In the genomic region with DNA sequence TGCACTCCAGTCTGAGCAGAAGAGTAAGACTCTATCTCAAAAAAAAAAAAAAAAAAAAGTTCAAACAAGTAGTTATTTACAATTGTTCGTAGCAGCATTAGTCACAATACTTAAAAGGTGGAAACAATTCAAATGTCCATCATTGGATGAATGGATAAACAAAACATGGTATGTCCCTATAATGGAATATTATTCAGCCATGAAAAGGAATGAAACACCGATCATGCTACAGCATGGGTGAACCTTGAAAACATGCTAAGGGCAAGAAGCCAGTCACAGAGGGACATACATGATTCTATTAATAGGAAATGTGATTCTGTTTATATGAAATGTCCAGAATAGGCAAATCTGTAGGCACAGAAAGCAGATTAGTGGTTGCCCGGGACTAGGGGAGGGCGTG, we compare ENCODE assay signal across 23 cellular contexts. TPM values are rescaled to one million over a fixed set of nuclear protein-coding genes. Genes with fewer than 3 reads are reported as not detected.
"Had no signal": no experiment of that assay in that cellular context is flagged by ENCODE, and none has a peak within 500 bp of the region (broad histone marks: within the 10 kb centered on the region; RNA-seq: fewer than 3 reads in every experiment).

No MANE protein-coding gene starts in this region.

- H3K27me3 ChIP-seq: dorsolateral prefrontal cortex, esophagus squamous epithelium, gastrocnemius medialis, heart right ventricle, left lung had no signal

- H3K36me3 ChIP-seq: gastrocnemius medialis, left lung, lower lobe of right lung had no signal

- H3K27ac ChIP-seq: coronary artery, esophagus squamous epithelium, gastrocnemius medialis, left lung, lower lobe of right lung had no signal

- H3K4me1 ChIP-seq: gastrocnemius medialis had no signal

- H3K4me3 ChIP-seq: coronary artery, dorsolateral prefrontal cortex, esophagus squamous epithelium, gastrocnemius medialis, heart right ventricle, left lung, lower lobe of right lung, mucosa of descending colon had no signal

- H3K4me3 Mint-ChIP-seq: mesothelial cell of epicardium; naive thymus-derived CD4-positive, alpha-beta T cell had no signal

- ATAC-seq: esophagus mucosa; gastrocnemius medialis; heart right ventricle; left cardiac atrium; left lung; left ventricle myocardium superior; lower lobe of right lung; mucosa of descending colon; naive thymus-derived CD4-positive, alpha-beta T cell had no signal

- DNase-seq: dermis blood vessel endothelial cell; dorsolateral prefrontal cortex; effector CD4-positive, alpha-beta T cell; effector memory CD4-positive, alpha-beta T cell; erythroblast; esophagus squamous epithelium; foreskin fibroblast; foreskin melanocyte; gastrocnemius medialis; glutamatergic neuron; head of caudate nucleus; heart right ventricle; hippocampal formation; left cardiac atrium; left ventricle myocardium superior; lower lobe of right lung; mesenchymal stem cell; mucosa of descending colon; naive thymus-derived CD4-positive, alpha-beta T cell had no signal

- H3K27ac Mint-ChIP-seq: mesothelial cell of epicardium; naive thymus-derived CD4-positive, alpha-beta T cell had no signal

- H3K36me3 Mint-ChIP-seq: naive thymus-derived CD4-positive, alpha-beta T cell had no signal

- H3K9me3 ChIP-seq: esophagus squamous epithelium, gastrocnemius medialis, lower lobe of right lung had no signal

- H3K4me1 Mint-ChIP-seq: naive thymus-derived CD4-positive, alpha-beta T cell had no signal

RNA-seq across cellular contexts. Expression of a gene that starts 15.9 kb away (rescaled TPM):
- polyA plus RNA-seq: naive thymus-derived CD4-positive, alpha-beta T cell had no signal
